Comparison of ENCODE assay signal across 1 cellular context in the genomic region with DNA sequence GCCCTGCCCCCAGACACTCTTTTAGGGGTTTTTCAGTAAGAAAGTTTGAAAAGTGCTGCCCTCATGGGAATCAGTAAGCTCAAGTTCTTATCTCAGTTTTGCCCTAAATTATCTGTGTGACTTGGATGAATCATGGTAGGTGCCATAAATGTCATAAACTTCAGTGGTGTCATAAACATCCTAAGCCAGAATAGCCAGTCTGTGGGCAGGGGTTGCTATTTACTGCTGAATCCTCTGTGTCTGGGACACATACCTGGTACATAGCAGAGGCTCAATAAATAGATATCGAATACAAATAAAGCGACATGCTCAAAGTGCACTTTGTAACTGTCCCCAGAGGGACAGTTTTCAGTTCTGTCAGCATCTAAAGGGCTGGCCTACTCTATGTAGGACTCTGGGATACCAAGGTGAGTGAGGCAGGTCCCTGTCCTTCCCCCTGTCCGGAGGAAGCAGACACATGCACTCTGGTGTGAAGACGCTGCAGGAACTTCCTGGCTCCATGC.
TF ChIP-seq lines count a peak whose summit lies in the region.

No MANE protein-coding gene starts in this region.

TF ChIP-seq in HepG2, 621 proteins besides CTCF, POLR2A, EP300 and RAD21 (continued from another document):
- TF ChIP-seq ZNF33B (CRISPR knock-in tag; IDR thresholded peaks at IDR 0.05): no peak
- TF ChIP-seq, protein P1, sequence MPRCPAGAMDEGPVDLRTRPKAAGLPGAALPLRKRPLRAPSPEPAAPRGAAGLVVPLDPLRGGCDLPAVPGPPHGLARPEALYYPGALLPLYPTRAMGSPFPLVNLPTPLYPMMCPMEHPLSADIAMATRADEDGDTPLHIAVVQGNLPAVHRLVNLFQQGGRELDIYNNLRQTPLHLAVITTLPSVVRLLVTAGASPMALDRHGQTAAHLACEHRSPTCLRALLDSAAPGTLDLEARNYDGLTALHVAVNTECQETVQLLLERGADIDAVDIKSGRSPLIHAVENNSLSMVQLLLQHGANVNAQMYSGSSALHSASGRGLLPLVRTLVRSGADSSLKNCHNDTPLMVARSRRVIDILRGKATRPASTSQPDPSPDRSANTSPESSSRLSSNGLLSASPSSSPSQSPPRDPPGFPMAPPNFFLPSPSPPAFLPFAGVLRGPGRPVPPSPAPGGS (CRISPR knock-in tag; IDR thresholded peaks at IDR 0.05): no peak
- TF ChIP-seq ZFAT (CRISPR knock-in tag; conservative IDR thresholded peaks at IDR 0.05): no peak
- TF ChIP-seq, protein P2, sequence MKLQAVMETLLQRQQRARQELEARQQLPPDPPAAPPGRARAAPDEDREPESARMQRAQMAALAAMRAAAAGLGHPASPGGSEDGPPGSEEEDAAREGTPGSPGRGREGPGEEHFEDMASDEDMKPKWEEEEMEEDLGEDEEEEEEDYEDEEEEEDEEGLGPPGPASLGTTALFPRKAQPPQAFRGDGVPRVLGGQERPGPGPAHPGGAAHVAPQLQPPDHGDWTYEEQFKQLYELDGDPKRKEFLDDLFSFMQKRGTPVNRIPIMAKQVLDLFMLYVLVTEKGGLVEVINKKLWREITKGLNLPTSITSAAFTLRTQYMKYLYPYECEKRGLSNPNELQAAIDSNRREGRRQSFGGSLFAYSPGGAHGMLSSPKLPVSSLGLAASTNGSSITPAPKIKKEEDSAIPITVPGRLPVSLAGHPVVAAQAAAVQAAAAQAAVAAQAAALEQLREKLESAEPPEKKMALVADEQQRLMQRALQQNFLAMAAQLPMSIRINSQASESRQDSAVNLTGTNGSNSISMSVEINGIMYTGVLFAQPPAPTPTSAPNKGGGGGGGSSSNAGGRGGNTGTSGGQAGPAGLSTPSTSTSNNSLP (IDR thresholded peaks at IDR 0.05; ENCODE audit: low read depth, low read length): no peak
- TF ChIP-seq PAWR (CRISPR knock-in tag; IDR thresholded peaks at IDR 0.05; ENCODE audit: borderline replicate concordance): no peak
- TF ChIP-seq DZIP1 (CRISPR knock-in tag; IDR thresholded peaks at IDR 0.05): no peak
- TF ChIP-seq, protein P3, sequence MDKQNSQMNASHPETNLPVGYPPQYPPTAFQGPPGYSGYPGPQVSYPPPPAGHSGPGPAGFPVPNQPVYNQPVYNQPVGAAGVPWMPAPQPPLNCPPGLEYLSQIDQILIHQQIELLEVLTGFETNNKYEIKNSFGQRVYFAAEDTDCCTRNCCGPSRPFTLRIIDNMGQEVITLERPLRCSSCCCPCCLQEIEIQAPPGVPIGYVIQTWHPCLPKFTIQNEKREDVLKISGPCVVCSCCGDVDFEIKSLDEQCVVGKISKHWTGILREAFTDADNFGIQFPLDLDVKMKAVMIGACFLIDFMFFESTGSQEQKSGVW (CRISPR knock-in tag; IDR thresholded peaks at IDR 0.05; ENCODE audit: borderline replicate concordance): no peak
- no peak for TF ChIP-seq ZMYM4 (CRISPR knock-in tag; IDR thresholded peaks at IDR 0.05)
- no peak for TF ChIP-seq CBX2 (IDR thresholded peaks at IDR 0.05; ENCODE audit: low read depth, low read length)
- no peak for TF ChIP-seq CBX2 (CRISPR knock-in tag; IDR thresholded peaks at IDR 0.05; ENCODE audit: low read depth)
- no peak for TF ChIP-seq DNMT1 (CRISPR knock-in tag; IDR thresholded peaks at IDR 0.05)
- no peak for TF ChIP-seq ZNF644 (CRISPR knock-in tag; IDR thresholded peaks at IDR 0.05; ENCODE audit: low read depth)
- TF ChIP-seq ZNF260 (CRISPR knock-in tag; IDR thresholded peaks at IDR 0.05; ENCODE audit: borderline replicate concordance, low read depth): no peak
- TF ChIP-seq ZNF354B (CRISPR knock-in tag; IDR thresholded peaks at IDR 0.05): no peak
